In the genomic region with DNA sequence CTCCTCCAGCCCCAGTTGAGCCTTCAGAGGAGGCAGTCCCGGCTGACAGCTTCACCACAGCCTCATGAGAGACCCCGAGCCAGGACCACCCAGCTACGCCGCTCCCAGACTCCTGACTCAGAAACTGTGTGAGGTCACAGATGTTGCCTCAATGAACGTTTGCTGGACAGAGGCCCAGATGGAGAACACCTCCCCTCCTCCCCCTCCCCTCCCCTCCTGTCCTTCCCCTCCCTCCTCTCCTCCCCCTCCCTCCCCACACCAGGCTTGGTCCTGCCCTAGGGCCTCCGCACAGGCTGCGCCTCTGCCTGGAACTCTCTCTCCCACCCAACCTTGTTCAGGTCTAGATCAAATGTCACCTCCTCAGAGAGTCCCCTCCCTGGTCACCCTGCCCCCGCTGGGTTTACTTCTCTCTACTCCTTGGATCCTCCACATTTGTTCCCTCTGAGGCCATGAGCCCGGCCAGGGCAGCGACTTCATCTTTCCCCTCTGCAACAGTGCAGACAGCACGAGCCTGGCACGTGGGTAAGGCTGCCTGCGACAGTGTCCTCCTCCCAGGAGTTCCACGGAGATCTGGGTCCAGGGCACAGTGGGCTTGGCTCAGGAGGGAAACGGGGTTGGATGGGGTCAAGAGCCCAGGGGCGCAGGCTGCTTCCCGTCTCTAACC, we compare ENCODE assay signal across 13 cellular contexts. TPM values are rescaled to one million over a fixed set of nuclear protein-coding genes. Genes with fewer than 3 reads are reported as not detected.
DNase-seq lines count a peak whose midpoint lies in the region; ATAC-seq, FAIRE-seq and TF ChIP-seq lines count a peak whose summit lies in the region.
"Had no signal": no experiment of that assay in that cellular context is flagged by ENCODE, and none has a peak within 500 bp of the region (broad histone marks: within the 10 kb centered on the region; RNA-seq: fewer than 3 reads in every experiment).

No MANE protein-coding gene starts in this region.

- H3K4me3 ChIP-seq in HUES64 (ENCODE audit: low read length) (no peak overlapping the region), cardiac fibroblast (replicated peaks in 1 of 2; ENCODE audit: low read depth in 2 of 2, low read length in 2 of 2) (no peak overlapping the region), right atrium auricular region (no peak overlapping the region), sigmoid colon (no peak overlapping the region), Peyer's patch (no peak overlapping the region)
- H3K4me3 ChIP-seq: GM23248 had no signal

- TF ChIP-seq POLR2A in sigmoid colon (IDR thresholded peaks at IDR 0.05) = no peak
- no peak for TF ChIP-seq POLR2A in Peyer's patch (IDR thresholded peaks at IDR 0.05)

- peaks cover 11% of the 10 kb centered on the region for H3K9me3 ChIP-seq in HUES64 (ENCODE audit: insufficient read depth, low read depth, low read length)
- H3K9me3 ChIP-seq in right atrium auricular region = peaks cover 0 to 6% of the 10 kb centered on the region in 2 donors
- peaks cover 0 to 2% (median 0%) of the 10 kb centered on the region in 4 donors for H3K9me3 ChIP-seq in sigmoid colon
- peaks cover 0 to 4% (median 0%) of the 10 kb centered on the region in 4 donors for H3K9me3 ChIP-seq in Peyer's patch

- intact Hi-C loops in sigmoid colon (cut with DNase I) = no loop called here

- H3K27ac ChIP-seq in HUES64 (ENCODE audit: low read depth, low read length) = peak overlapping the region; percentile 87
- peak overlapping the region; percentile 32 to 79 for H3K27ac ChIP-seq in right atrium auricular region
- H3K27ac ChIP-seq in sigmoid colon = peak overlapping the region; percentile 34 to 97 (median 78)
- peak overlapping the region in 1 of 4 donors; percentile 4 for H3K27ac ChIP-seq in Peyer's patch
- H3K27ac ChIP-seq: GM23248, KMS-11 had no signal

- no peak for TF ChIP-seq EP300 in sigmoid colon (IDR thresholded peaks at IDR 0.05)

- 61% methylated on average over 17 of the region's 17 CpGs for WGBS in HUES64
- 85 to 86% methylated on average over 17 of the region's 17 CpGs for WGBS in sigmoid colon, 2 donors

- 0 out of 2 replicates have a peak overlapping the region, but pooled peaks have one; percentile 4 for H3K9ac ChIP-seq in HUES64 (ENCODE audit: low read depth, low read length)
- H3K9ac ChIP-seq: GM23248, KMS-11 had no signal

- peaks cover 10% of the 10 kb centered on the region; the same call in 1 of the 2 replicates for H3K36me3 ChIP-seq in HUES64 (ENCODE audit: insufficient read depth, low read length)
- H3K36me3 ChIP-seq in right atrium auricular region = peaks cover 12% of the 10 kb centered on the region
- peaks cover 0 to 15% (median 12%) of the 10 kb centered on the region in 4 donors for H3K36me3 ChIP-seq in sigmoid colon
- H3K36me3 ChIP-seq in Peyer's patch = peaks cover 0 to 6% (median 0%) of the 10 kb centered on the region in 3 donors

- ATAC-seq in HG03095 (IDR thresholded peaks at IDR 0.05; ENCODE audit: unreplicated experiment) = no peak
- ATAC-seq: Panc1 had no signal

- TF ChIP-seq CTCF in cardiac fibroblast (IDR thresholded peaks at IDR 0.05; ENCODE audit: low read depth, low read length) (no peak), right atrium auricular region (IDR thresholded peaks at IDR 0.05) (no peak), sigmoid colon (IDR thresholded peaks at IDR 0.05) (no peak), Peyer's patch (IDR thresholded peaks at IDR 0.05) (no peak)

- DNase-seq in cardiac fibroblast (ENCODE audit: low read depth in 2 of 2) = peak; percentile 61 to 69
- DNase-seq in right atrium auricular region (ENCODE audit: low spot score) = no peak
- no peak for DNase-seq in sigmoid colon
- no peak for DNase-seq in GM19239 (ENCODE audit: insufficient read length, low spot score)
- no peak for DNase-seq in activated CD4-positive, CD25-positive, alpha-beta regulatory T cell (lab: John Stamatoyannopoulos, UW)
- no peak for DNase-seq in Peyer's patch
- DNase-seq: activated T-cell treated with anti-CD3 and anti-CD28 coated beads, Interleukin-2, amount 50 U/mL, for 48 hours; cerebellar nuclear complex; GM23248 had no signal

- FAIRE-seq in GM19239 (lab: Jason Lieb, UNC) = no peak

- H3K27me3 ChIP-seq in HUES64 (ENCODE audit: insufficient read depth, low read length) = no peaks in the 10 kb centered on the region
- H3K27me3 ChIP-seq in right atrium auricular region = no peaks in the 10 kb centered on the region
- no peaks in the 10 kb centered on the region for H3K27me3 ChIP-seq in sigmoid colon
- H3K27me3 ChIP-seq in Peyer's patch = no peaks in the 10 kb centered on the region

- H3K4me1 ChIP-seq in HUES64 (ENCODE audit: insufficient read depth, low read length) (peaks cover 16% of the 10 kb centered on the region), right atrium auricular region (peaks cover 0 to 26% of the 10 kb centered on the region in 2 donors), sigmoid colon (peaks cover 2 to 56% (median 50%) of the 10 kb centered on the region in 4 donors), Peyer's patch (peaks cover 0 to 11% (median 6%) of the 10 kb centered on the region in 4 donors)

RNA-seq across cellular contexts. Expression of a gene that starts 17.4 kb away (rescaled TPM):
- polyA plus RNA-seq in HUES64 (2013, experiment 1 of 2) = 16.9 TPM
- polyA plus RNA-seq in HUES64 (2013, experiment 2 of 2) = 17.9 TPM
- 10 to 100 TPM; 31.3 to 45.8 TPM for total RNA-seq in right atrium auricular region
- total RNA-seq in sigmoid colon = 10 to 100 TPM; 27.8 to 68.7 (median 44.2) TPM
- 10 to 100 TPM in 2 of 3 donors, 1 to 10 TPM in 1; 7.8 to 21.0 (median 11.6) TPM for polyA plus RNA-seq in sigmoid colon
- total RNA-seq in Peyer's patch = 10 to 100 TPM; 22.6 to 27.2 (median 26.1) TPM

RNA-seq across cellular contexts. Expression of a gene that starts 25.3 kb away (rescaled TPM):
- 5.8 TPM for polyA plus RNA-seq in HUES64 (2013, experiment 1 of 2)
- polyA plus RNA-seq in HUES64 (2013, experiment 2 of 2) = 8.7 TPM
- total RNA-seq in right atrium auricular region = 1 to 10 TPM in 1 of 2 donors, not detected in 1; 1.1 TPM
- total RNA-seq in sigmoid colon = 1 to 10 TPM in 1 of 4 donors, under 1 TPM in 2, not detected in 1; 0.33 to 2.8 (median 0.36) TPM
- 100 to 1,000 TPM; 158 to 245 (median 168) TPM for polyA plus RNA-seq in sigmoid colon
- total RNA-seq in Peyer's patch = 100 to 1,000 TPM in 3 of 4 donors, 10 to 100 TPM in 1; 93.3 to 364 (median 286) TPM
- total RNA-seq: GM23248 had no signal
- polyA plus RNA-seq: GM23248 had no signal

RNA-seq across cellular contexts. Expression of a gene that starts 56.3 kb away (rescaled TPM):
- 20.4 TPM for polyA plus RNA-seq in HUES64 (2013, experiment 1 of 2)
- 19.5 TPM for polyA plus RNA-seq in HUES64 (2013, experiment 2 of 2)
- total RNA-seq in right atrium auricular region (10 to 100 TPM; 11.2 to 22.8 TPM), sigmoid colon (10 to 100 TPM; 15.5 to 23.9 (median 23.4) TPM), Peyer's patch (10 to 100 TPM; 21.2 to 60.2 (median 33.3) TPM)
- polyA plus RNA-seq in sigmoid colon = 10 to 100 TPM in 1 of 3 donors, 1 to 10 TPM in 2; 6.2 to 20.5 (median 9.0) TPM

Comparison
In these comparisons a context has a peak if more than half of its experiments do, and no peak if none do; other contexts are left out.
1. DNase-seq: peak in cardiac fibroblast (2 of 2); none in right atrium auricular region (single experiment), sigmoid colon (single experiment), GM19239 (single experiment), activated CD4-positive, CD25-positive, alpha-beta regulatory T cell (0 of 4) and Peyer's patch (0 of 3).
2. RNA of a gene that starts 25.3 kb away (total RNA-seq): 93.3 to 364 TPM in Peyer's patch; 1.1 TPM in right atrium auricular region and 0.33 to 2.8 TPM in sigmoid colon; every median in the first group is over 10 times any median in the second.